ENCODE assay signal across 14 cellular contexts in the genomic region with DNA sequence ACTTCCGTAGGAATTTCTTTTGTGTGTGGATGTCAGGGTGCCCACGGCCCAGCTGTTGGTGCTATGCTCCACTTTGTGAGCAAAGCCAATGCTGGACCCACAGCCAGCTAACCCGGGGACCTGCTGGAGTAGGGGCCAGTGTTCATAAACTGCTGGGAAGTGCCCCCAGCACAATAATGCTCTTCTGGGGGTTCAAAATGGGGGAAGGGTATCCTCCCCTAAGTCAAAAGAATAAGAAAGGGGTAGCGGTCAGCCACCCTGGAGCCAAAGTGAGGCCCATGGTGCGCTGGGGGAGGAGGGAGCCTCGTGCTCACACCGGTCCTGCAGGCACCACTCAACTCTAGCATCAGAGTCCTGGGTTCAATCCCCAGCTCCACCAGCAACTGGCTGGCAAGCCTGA.
DNase-seq lines count a peak whose midpoint lies in the region; ATAC-seq, FAIRE-seq and TF ChIP-seq lines count a peak whose summit lies in the region.
"Had no signal": no experiment of that assay in that cellular context is flagged by ENCODE, and none has a peak within 500 bp of the region (broad histone marks: within the 10 kb centered on the region; RNA-seq: fewer than 3 reads in every experiment).

No MANE protein-coding gene starts in this region.

- DNase-seq in activated CD4-positive, alpha-beta T cell treated with anti-CD3 and anti-CD28 coated beads, Interleukin-2, amount 10 ng/mL, durations not matched to agents 7 days and 5 days: no peak
- no peak for DNase-seq in activated CD4-positive, alpha-beta T cell treated with anti-CD3 and anti-CD28 coated beads for 1 hour
- no peak for DNase-seq in bronchial epithelial cell (ENCODE audit: low read depth)
- DNase-seq in lung (ENCODE audit: low spot score): peak; percentile 10
- no peak for DNase-seq in uterus
- DNase-seq in NCI-H1417 treated with DMSO at 0.1 percent for 48 hours (lab: John Stamatoyannopoulos, UW): no peak
- no peak for DNase-seq in central memory CD4-positive, alpha-beta T cell
- DNase-seq in adrenal gland: no peak
- DNase-seq: AML-193, DMS 273 treated with DMSO at 0.1 percent for 48 hours had no signal

- peak overlapping the region; percentile 20 for H3K27ac Mint-ChIP-seq in activated CD4-positive, alpha-beta T cell treated with anti-CD3 and anti-CD28 coated beads, Interleukin-2, amount 10 ng/mL, durations not matched to agents 7 days and 5 days

- no peak overlapping the region for H3K27ac ChIP-seq in lung (ENCODE audit: low read depth in 1 of 2, low read length in 1 of 2)
- H3K27ac ChIP-seq in uterus: peak overlapping the region; percentile 44 to 80
- H3K27ac ChIP-seq in adrenal gland: no peak overlapping the region
- H3K27ac ChIP-seq: 22Rv1, BLaER1 had no signal

- intact Hi-C loops in uterus (cut with DNase I; ENCODE audit: low total_unique reads) (loop anchor here (10.0 kb wide), 1 partner anchor 281 kb away; no protein-coding TSS in a partner anchor), adrenal gland (cut with DNase I) (no loop called here)

- no peak overlapping the region for H3K4me3 Mint-ChIP-seq in activated CD4-positive, alpha-beta T cell treated with anti-CD3 and anti-CD28 coated beads, Interleukin-2, amount 10 ng/mL, durations not matched to agents 7 days and 5 days

- no peaks in the 10 kb centered on the region for H3K27me3 Mint-ChIP-seq in activated CD4-positive, alpha-beta T cell treated with anti-CD3 and anti-CD28 coated beads, Interleukin-2, amount 10 ng/mL, durations not matched to agents 7 days and 5 days

- peaks cover 26% of the 10 kb centered on the region for H3K4me1 Mint-ChIP-seq in activated CD4-positive, alpha-beta T cell treated with anti-CD3 and anti-CD28 coated beads, Interleukin-2, amount 10 ng/mL, durations not matched to agents 7 days and 5 days

- H3K27me3 ChIP-seq in bronchial epithelial cell (ENCODE audit: control insufficient read depth, insufficient read depth, low read length) (no peaks in the 10 kb centered on the region), lung (ENCODE audit: control insufficient read depth, insufficient read depth) (peaks cover 4% of the 10 kb centered on the region), uterus (no peaks in the 10 kb centered on the region), adrenal gland (no peaks in the 10 kb centered on the region)
- H3K27me3 ChIP-seq: BLaER1 had no signal

- POLR2A ChIA-PET in activated CD4-positive, alpha-beta T cell treated with anti-CD3 and anti-CD28 coated beads, Interleukin-2, amount 10 ng/mL, durations not matched to agents 7 days and 5 days (lab: Charles Lee): no interaction called here

- no peak for ATAC-seq in lung (ENCODE audit: insufficient read depth, low FRiP score)

- no peak for TF ChIP-seq POLR2A in uterus (IDR thresholded peaks at IDR 0.05)
- no peak for TF ChIP-seq POLR2A in adrenal gland (IDR thresholded peaks at IDR 0.05)

- TF ChIP-seq CTCF in bronchial epithelial cell (IDR thresholded peaks at IDR 0.05; ENCODE audit: insufficient read depth, low read length, severe bottlenecking): no peak
- no peak for TF ChIP-seq CTCF in lung (IDR thresholded peaks at IDR 0.05; ENCODE audit: control extremely low read depth, extremely low read depth)
- TF ChIP-seq CTCF in uterus (IDR thresholded peaks at IDR 0.05): no peak
- no peak for TF ChIP-seq CTCF in adrenal gland (IDR thresholded peaks at IDR 0.05)

- H3K9me3 Mint-ChIP-seq in activated CD4-positive, alpha-beta T cell treated with anti-CD3 and anti-CD28 coated beads, Interleukin-2, amount 10 ng/mL, durations not matched to agents 7 days and 5 days: peaks cover 7% of the 10 kb centered on the region

- no peaks in the 10 kb centered on the region for H3K36me3 ChIP-seq in bronchial epithelial cell (ENCODE audit: control insufficient read depth, insufficient read depth, low read length)
- H3K36me3 ChIP-seq in lung (ENCODE audit: control insufficient read depth in 2 of 2, insufficient read depth in 2 of 2, low read length in 2 of 2): no peaks in the 10 kb centered on the region
- H3K36me3 ChIP-seq in uterus: no peaks in the 10 kb centered on the region
- no peaks in the 10 kb centered on the region for H3K36me3 ChIP-seq in adrenal gland (replicated peaks in 1 of 2)
- H3K36me3 ChIP-seq: BLaER1 had no signal

- H3K4me1 ChIP-seq in lung (ENCODE audit: control insufficient read depth in 2 of 2, insufficient read depth in 2 of 2, low read length in 2 of 2) (no peaks in the 10 kb centered on the region), uterus (no peaks in the 10 kb centered on the region), adrenal gland (replicated peaks in 1 of 2) (no peaks in the 10 kb centered on the region)
- H3K4me1 ChIP-seq: BLaER1 had no signal

- H3K4me3 ChIP-seq in bronchial epithelial cell (ENCODE audit: low read depth, low read length) (no peak overlapping the region), lung (no peak overlapping the region), uterus (no peak overlapping the region), adrenal gland (no peak overlapping the region)
- H3K4me3 ChIP-seq: BLaER1 had no signal

- WGBS in lung, 2 donors: 89 to 93% methylated on average over 7 of the region's 7 CpGs
- 85 to 92% (median 87%) methylated on average over 7 of the region's 7 CpGs for whole genome bisulfite sequencing in adrenal gland, 4 donors

- FAIRE-seq in bronchial epithelial cell (lab: Jason Lieb, UNC): peak; percentile 32
- FAIRE-seq: GM18507, H54 had no signal

- no peaks in the 10 kb centered on the region for H3K36me3 Mint-ChIP-seq in activated CD4-positive, alpha-beta T cell treated with anti-CD3 and anti-CD28 coated beads, Interleukin-2, amount 10 ng/mL, durations not matched to agents 7 days and 5 days (ENCODE audit: low read depth)

- CTCF ChIA-PET in activated CD4-positive, alpha-beta T cell treated with anti-CD3 and anti-CD28 coated beads, Interleukin-2, amount 10 ng/mL, durations not matched to agents 7 days and 5 days (lab: Charles Lee): no interaction called here

- no peaks in the 10 kb centered on the region for H3K9me3 ChIP-seq in lung (ENCODE audit: control insufficient read depth in 2 of 2, insufficient read depth in 1 of 2, low read length in 1 of 2)
- no peaks in the 10 kb centered on the region for H3K9me3 ChIP-seq in uterus
- H3K9me3 ChIP-seq in adrenal gland (replicated peaks in 1 of 3): no peaks in the 10 kb centered on the region
- H3K9me3 ChIP-seq: BLaER1 had no signal

Comparison
In these comparisons a context has a peak if more than half of its experiments do, and no peak if none do; other contexts are left out.
1. H3K27ac ChIP-seq: peak in uterus (2 of 2); none in lung (0 of 2) and adrenal gland (0 of 5).